14 cellular contexts compared by ENCODE assay signal in genomic region chr7:36266683-36267082, GRCh38.
"Had no signal": no experiment of that assay in that cellular context is flagged by ENCODE, and none has a peak within 500 bp of the region (broad histone marks: within the 10 kb centered on the region; RNA-seq: fewer than 3 reads in every experiment).

No MANE protein-coding gene starts in this region.

- H3K9me3 Mint-ChIP-seq: activated naive CD4-positive, alpha-beta T cell treated with anti-CD3 and anti-CD28 coated beads, Interleukin-2, amount 50 U/mL, for 72 hours; nephron progenitor cell had no signal

- H3K4me3 Mint-ChIP-seq: mesothelial cell of epicardium; nephron progenitor cell; stimulated activated naive B cell treated with anti-CD40 and anti-IgM and Interleukin-4, amounts not matched to agents 10 μg/mL and 1 μg/mL and 100 μg/mL, for 72 hours had no signal

- DNase-seq: activated CD4-positive, alpha-beta T cell treated with anti-CD3 and anti-CD28 coated beads for 1 hour; activated CD8-positive, alpha-beta memory T cell treated with anti-CD3 and anti-CD28 coated beads for 24 hours; activated CD8-positive, alpha-beta memory T cell treated with anti-CD3 and anti-CD28 coated beads, Interleukin-2, amount 50 U/mL, for 48 hours; activated gamma-delta T cell; gastrocnemius medialis; kidney; left lung; nephron progenitor cell; retina; stimulated activated naive B cell treated with anti-CD40 and anti-IgM and Interleukin-4, amounts not matched to agents 10 μg/mL and 1 μg/mL and 100 μg/mL, for 72 hours; upper lobe of right lung; WERI-Rb-1 had no signal

- H3K36me3 Mint-ChIP-seq: activated naive CD4-positive, alpha-beta T cell treated with anti-CD3 and anti-CD28 coated beads, Interleukin-2, amount 50 U/mL, for 72 hours; stimulated activated naive B cell treated with anti-CD40 and anti-IgM and Interleukin-4, amounts not matched to agents 10 μg/mL and 1 μg/mL and 100 μg/mL, for 72 hours had no signal

- H3K27ac Mint-ChIP-seq: activated naive CD4-positive, alpha-beta T cell treated with anti-CD3 and anti-CD28 coated beads, Interleukin-2, amount 50 U/mL, for 72 hours; mesothelial cell of epicardium; stimulated activated naive B cell treated with anti-CD40 and anti-IgM and Interleukin-4, amounts not matched to agents 10 μg/mL and 1 μg/mL and 100 μg/mL, for 72 hours had no signal

- ATAC-seq: activated naive CD4-positive, alpha-beta T cell treated with anti-CD3 and anti-CD28 coated beads, Interleukin-2, amount 50 U/mL, for 72 hours; gastrocnemius medialis; left lung; stimulated activated naive B cell treated with anti-CD40 and anti-IgM and Interleukin-4, amounts not matched to agents 10 μg/mL and 1 μg/mL and 100 μg/mL, for 72 hours; upper lobe of right lung had no signal
